ENCODE assay signal across 8 cellular contexts in the genomic region with DNA sequence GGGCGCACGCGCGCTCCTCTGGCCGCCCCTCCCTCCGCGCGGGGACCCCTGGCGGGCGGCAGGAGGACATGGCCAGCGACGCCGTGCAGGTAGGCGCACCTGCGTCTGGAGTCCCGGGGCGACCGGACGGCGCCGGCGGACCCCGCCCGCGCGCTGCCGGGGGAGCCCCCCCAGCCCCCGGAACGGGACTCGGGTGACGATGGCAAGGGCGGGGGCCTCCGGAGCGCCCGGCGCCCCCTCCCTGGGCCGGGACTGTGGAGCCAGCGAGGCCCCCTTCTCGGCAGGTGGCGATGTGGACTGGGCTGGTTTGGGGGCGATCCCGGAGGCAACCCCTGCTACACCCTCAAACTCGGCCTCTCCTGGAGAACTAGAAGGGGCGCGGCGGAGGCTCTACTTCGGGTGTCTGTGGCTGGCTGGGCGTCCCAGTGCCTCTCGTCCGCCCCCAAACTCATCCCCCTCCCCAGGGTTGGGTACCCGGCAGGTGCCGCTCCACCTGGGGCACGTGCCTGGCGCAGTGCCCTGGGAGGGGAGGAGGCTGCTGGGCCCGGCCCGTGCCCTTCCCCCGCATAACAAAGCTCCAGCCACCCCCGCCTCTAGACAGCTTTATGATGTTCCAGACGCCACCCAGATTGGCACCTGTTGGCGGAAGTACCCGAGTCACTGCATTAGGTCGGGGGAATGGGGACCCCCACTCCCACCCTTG. TPM values are rescaled to one million over a fixed set of nuclear protein-coding genes. Genes with fewer than 3 reads are reported as not detected.
DNase-seq lines count a peak whose midpoint lies in the region; TF ChIP-seq lines count a peak whose summit lies in the region.

No MANE protein-coding gene starts in this region.

- H3K79me2 ChIP-seq in neural cell (replicated peaks; ENCODE audit: insufficient read depth, low read length) = peaks cover 8% of the 10 kb centered on the region

- TF ChIP-seq CTCF in esophagus muscularis mucosa (IDR thresholded peaks at IDR 0.05) (peak in 1 of 3 experiments; percentile 9), neural cell (IDR thresholded peaks at IDR 0.05; ENCODE audit: poor library complexity, severe bottlenecking) (peak; percentile 50)

- H4K20me1 ChIP-seq in neural cell (ENCODE audit: insufficient read depth) = no peaks in the 10 kb centered on the region

- H3K27me3 ChIP-seq in esophagus muscularis mucosa (no peaks in the 10 kb centered on the region), neural cell (ENCODE audit: insufficient read depth, low read depth, low read length) (no peaks in the 10 kb centered on the region)

- 1% methylated on average over 12 of the region's 62 CpGs for WGBS in esophagus muscularis mucosa

- H3K36me3 ChIP-seq in esophagus muscularis mucosa (peaks cover 0 to 15% (median 6%) of the 10 kb centered on the region in 4 donors), neural cell (ENCODE audit: insufficient read depth, low read length) (no peaks in the 10 kb centered on the region)

- H3K9me3 ChIP-seq in esophagus muscularis mucosa = no peaks in the 10 kb centered on the region
- no peaks in the 10 kb centered on the region for H3K9me3 ChIP-seq in neural cell (ENCODE audit: low read length)

- H3K9ac ChIP-seq in neural cell (ENCODE audit: low read length) = peak overlapping the region; percentile 78

- no peak for TF ChIP-seq POLR2A in esophagus muscularis mucosa (IDR thresholded peaks at IDR 0.05; ENCODE audit: low read depth)

- H3K4me3 ChIP-seq in esophagus muscularis mucosa (peak overlapping the region; percentile 78 to 97 (median 92)), neural cell (ENCODE audit: low read length) (peak overlapping the region; percentile 79)

- intact Hi-C loops in esophagus muscularis mucosa (cut with DNase I) = loop anchor here (2.0 to 5.0 kb wide), 2 partner anchors 15 to 39 kb away; a partner anchor contains a TSS

- H3F3A ChIP-seq in neural cell (ENCODE audit: insufficient read depth, low read length, poor library complexity, severe bottlenecking) = no peaks in the 10 kb centered on the region

- H3K4me1 ChIP-seq in esophagus muscularis mucosa = peaks cover 45 to 63% (median 60%) of the 10 kb centered on the region in 4 donors

- no peak for TF ChIP-seq RAD21 in neural cell (conservative IDR thresholded peaks at IDR 0.05)

- DNase-seq in DMS53 (lab: John Stamatoyannopoulos, UW) = peak; percentile 78
- no peak for DNase-seq in DMS53 treated with DMSO at 0.1 percent for 48 hours (lab: John Stamatoyannopoulos, UW; ENCODE audit: unreplicated experiment)
- DNase-seq in NCI-H2107 treated with DMSO at 0.1 percent for 48 hours (lab: John Stamatoyannopoulos, UW; ENCODE audit: unreplicated experiment) = peak; percentile 62
- DNase-seq in activated CD8-positive, alpha-beta memory T cell treated with anti-CD3 and anti-CD28 coated beads, Interleukin-2, amount 50 U/mL, for 4 hours = peak; percentile 69
- DNase-seq in esophagus muscularis mucosa (ENCODE audit: extremely low spot score) = no peak
- DNase-seq in UCSD-AML1 (lab: John Stamatoyannopoulos, UW; ENCODE audit: unreplicated experiment) = no peak
- DNase-seq in NCI-H446 treated with DMSO at 0.1 percent for 48 hours (lab: John Stamatoyannopoulos, UW) = no peak

- no peak for TF ChIP-seq EP300 in esophagus muscularis mucosa (IDR thresholded peaks at IDR 0.05)
- TF ChIP-seq EP300 in neural cell (conservative IDR thresholded peaks at IDR 0.05; ENCODE audit: poor library complexity, severe bottlenecking) = peak; percentile 9

- H3K9me2 ChIP-seq in neural cell (ENCODE audit: insufficient read depth, low read length) = no peaks in the 10 kb centered on the region

- peak overlapping the region; percentile 49 for H2AFZ ChIP-seq in neural cell (ENCODE audit: low read depth, low read length)

- peak overlapping the region; percentile 87 to 94 (median 90) for H3K27ac ChIP-seq in esophagus muscularis mucosa (replicated peaks in 1 of 4)
- H3K27ac ChIP-seq in neural cell (ENCODE audit: low read length) = peak overlapping the region; percentile 57

- H3K4me2 ChIP-seq in neural cell (ENCODE audit: low read length) = peak overlapping the region; percentile 78

TF ChIP-seq in neural cell, 6 proteins besides CTCF, POLR2A, EP300 and RAD21:
- TF ChIP-seq POLR2AphosphoS5 (IDR thresholded peaks at IDR 0.05) (no peak), SMC3 (conservative IDR thresholded peaks at IDR 0.05; ENCODE audit: poor library complexity) (no peak), MXI1 (conservative IDR thresholded peaks at IDR 0.05; ENCODE audit: poor library complexity, severe bottlenecking) (peak; percentile 20)
TF ChIP-seq in neural cell: peak in this region for 1.

RNA-seq across cellular contexts. Expression of a gene that starts 0.5 kb away (rescaled TPM):
- total RNA-seq in esophagus muscularis mucosa = 100 to 1,000 TPM; 120 to 233 (median 167) TPM
- 64.4 and 84.4 TPM in 2 replicates for polyA plus RNA-seq in neural cell
- polyA minus RNA-seq in neural cell = 113 and 127 TPM in 2 replicates

RNA-seq across cellular contexts. Expression of a gene that starts 14.5 kb away (rescaled TPM):
- 10 to 100 TPM; 39.3 to 56.3 (median 42.1) TPM for total RNA-seq in esophagus muscularis mucosa
- 76.4 and 79.2 TPM in 2 replicates for polyA plus RNA-seq in neural cell
- 33.6 and 37.3 TPM in 2 replicates for polyA minus RNA-seq in neural cell

RNA-seq across cellular contexts. Expression of a gene that starts 41.5 kb away (rescaled TPM):
- total RNA-seq in esophagus muscularis mucosa = 1 to 10 TPM in 2 of 4 donors, under 1 TPM in 1, not detected in 1; 0.80 to 1.8 (median 1.3) TPM
- not detected in 2 replicates for polyA plus RNA-seq in neural cell
- not detected in 2 replicates for polyA minus RNA-seq in neural cell

RNA-seq across cellular contexts. Expression of a gene that starts 52.4 kb away (rescaled TPM):
- total RNA-seq in esophagus muscularis mucosa = 100 to 1,000 TPM in 1 of 4 donors, 10 to 100 TPM in 3; 37.3 to 101 (median 50.4) TPM
- 0.51 and 0.96 TPM in 2 replicates for polyA plus RNA-seq in neural cell
- polyA minus RNA-seq in neural cell = 0.23 TPM in 1 of 2 replicates, not detected in the other

Comparison
In these comparisons a context has a peak if more than half of its experiments do, and no peak if none do; other contexts are left out.
1. DNase-seq: peak in DMS53 (single experiment), NCI-H2107 treated with DMSO at 0.1 percent for 48 hours (single experiment) and activated CD8-positive, alpha-beta memory T cell treated with anti-CD3 and anti-CD28 coated beads, Interleukin-2, amount 50 U/mL, for 4 hours (single experiment); none in DMS53 treated with DMSO at 0.1 percent for 48 hours (single experiment), esophagus muscularis mucosa (single experiment), UCSD-AML1 (single experiment) and NCI-H446 treated with DMSO at 0.1 percent for 48 hours (single experiment).